In the genomic region with DNA sequence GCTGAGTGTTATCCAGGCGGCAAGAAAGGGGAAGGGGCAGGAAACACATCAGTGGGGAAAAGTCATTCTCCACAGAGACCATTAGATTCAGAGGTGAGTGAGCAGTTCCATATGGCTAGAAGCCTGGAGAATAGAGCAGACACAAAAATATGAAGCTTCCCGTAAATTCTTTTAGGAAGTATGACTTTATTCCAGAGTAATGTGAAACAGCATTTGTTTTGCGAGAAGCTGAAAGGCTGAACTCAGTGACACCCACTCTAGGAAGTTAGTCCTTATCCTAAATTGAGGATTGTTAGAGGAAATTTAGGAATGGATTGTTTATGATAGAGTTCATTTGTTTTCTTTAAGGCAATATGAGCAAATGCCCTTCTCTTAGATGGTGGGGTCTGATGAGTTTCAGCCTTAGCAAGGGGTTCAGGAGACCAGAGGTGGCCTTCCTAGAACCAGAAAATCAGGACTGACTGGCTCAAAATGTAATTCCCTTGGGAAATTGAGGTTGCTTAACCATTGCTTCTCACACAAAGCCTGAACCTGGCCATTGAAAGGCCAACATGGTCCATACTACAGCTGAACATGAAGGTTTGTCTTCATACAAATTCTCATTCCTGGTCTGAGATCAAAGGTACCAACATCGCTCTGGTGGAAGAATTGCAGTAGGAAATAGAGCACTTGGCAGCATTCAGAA, we compare ENCODE assay signal across 16 cellular contexts.
DNase-seq lines count a peak whose midpoint lies in the region; TF ChIP-seq lines count a peak whose summit lies in the region.
"Had no signal": no experiment of that assay in that cellular context is flagged by ENCODE, and none has a peak within 500 bp of the region (broad histone marks: within the 10 kb centered on the region; RNA-seq: fewer than 3 reads in every experiment).

No MANE protein-coding gene starts in this region.

- peaks cover 23% of the 10 kb centered on the region for H3K4me1 ChIP-seq in GM23248 (ENCODE audit: insufficient read depth)
- H3K4me1 ChIP-seq in fibroblast of lung (ENCODE audit: control insufficient read depth, extremely low read depth, insufficient read depth, low read length) = peaks cover 6% of the 10 kb centered on the region
- H3K4me1 ChIP-seq in trophoblast cell (ENCODE audit: control insufficient read depth in 1 of 2, insufficient read depth in 2 of 2, low read length in 2 of 2) = peaks cover 2 to 3% of the 10 kb centered on the region in 2 experiments

- H3K79me2 ChIP-seq in GM23248 (ENCODE audit: insufficient read depth) (no peaks in the 10 kb centered on the region), fibroblast of lung (ENCODE audit: control insufficient read depth, insufficient read depth, low read length) (no peaks in the 10 kb centered on the region), trophoblast cell (ENCODE audit: control insufficient read depth, insufficient read depth, low read length, poor library complexity) (no peaks in the 10 kb centered on the region)

- no peaks in the 10 kb centered on the region for H3K9me3 ChIP-seq in GM23248 (ENCODE audit: low read depth)
- H3K9me3 ChIP-seq in fibroblast of lung (ENCODE audit: control insufficient read depth, insufficient read depth, low read depth, low read length) = no peaks in the 10 kb centered on the region
- H3K9me3 ChIP-seq in trophoblast cell (ENCODE audit: insufficient read depth, low read depth, low read length) = no peaks in the 10 kb centered on the region

- peak overlapping the region; percentile 83 for H2BK120ac ChIP-seq in trophoblast cell (ENCODE audit: insufficient read depth, low read length, poor library complexity)

- H3K14ac ChIP-seq in trophoblast cell (ENCODE audit: low read length) = peak overlapping the region; percentile 69

- H2AFZ ChIP-seq in GM23248 (peak overlapping the region; percentile 35), fibroblast of lung (ENCODE audit: low read length) (no peak overlapping the region), trophoblast cell (ENCODE audit: insufficient read depth, low read length, poor library complexity) (no peak overlapping the region)

- no peak overlapping the region for H4K12ac ChIP-seq in trophoblast cell (ENCODE audit: low read depth, low read length)

- H3K4me2 ChIP-seq in GM23248 (ENCODE audit: unreplicated experiment) (peak overlapping the region; percentile 46), fibroblast of lung (ENCODE audit: extremely low read depth, insufficient read depth, low read length) (no peak overlapping the region), trophoblast cell (ENCODE audit: low read length) (no peak overlapping the region)

- H3K18ac ChIP-seq in trophoblast cell (ENCODE audit: low read length) = no peak overlapping the region

- peak overlapping the region; percentile 60 for H2BK12ac ChIP-seq in trophoblast cell (ENCODE audit: low read length)

- in situ Hi-C loops in GM23248 (cut with MboI) = loop anchor here (10.0 to 25.0 kb wide), 2 partner anchors 395 to 483 kb away; no protein-coding TSS in a partner anchor

- H3K27ac ChIP-seq in GM23248 = peak overlapping the region; percentile 18
- H3K27ac ChIP-seq in fibroblast of lung (ENCODE audit: insufficient read depth, low read length) = no peak overlapping the region
- H3K27ac ChIP-seq in trophoblast cell (ENCODE audit: low read depth, low read length) = no peak overlapping the region

- H2AK5ac ChIP-seq in trophoblast cell (ENCODE audit: low read length) = peak overlapping the region; percentile 54

- H3K79me1 ChIP-seq in trophoblast cell (ENCODE audit: low read length) = no peaks in the 10 kb centered on the region

- peaks cover 26% of the 10 kb centered on the region for H3F3A ChIP-seq in GM23248 (ENCODE audit: insufficient read depth)

- no peak overlapping the region for H3K4ac ChIP-seq in trophoblast cell (ENCODE audit: low read depth, low read length)

- no peak overlapping the region for H3K9ac ChIP-seq in GM23248
- H3K9ac ChIP-seq in fibroblast of lung (ENCODE audit: insufficient read depth, low read length) = no peak overlapping the region
- H3K9ac ChIP-seq in trophoblast cell (ENCODE audit: low read length) = no peak overlapping the region

- no peak overlapping the region for H4K91ac ChIP-seq in trophoblast cell (ENCODE audit: low read depth, low read length)

- H3K23ac ChIP-seq in trophoblast cell (ENCODE audit: low read length) = no peak overlapping the region

- DNase-seq in AG20443 (ENCODE audit: low spot score) (peak; percentile 32), GM23248 (peak; percentile 53), fibroblast of lung (ENCODE audit: low read depth in 2 of 2) (peak; percentile 9 to 51), trophoblast cell (peak in 1 of 2 donors; percentile 84), NCI-H526 treated with DMSO at 0.1 percent for 48 hours (lab: John Stamatoyannopoulos, UW) (no peak), NCI-H748 treated with DMSO at 0.1 percent for 48 hours (lab: John Stamatoyannopoulos, UW) (no peak), dermis blood vessel endothelial cell (no peak)
- DNase-seq: ACHN; CD4-positive, alpha-beta T cell; DMS53; H9; Kasumi-1; NCI-H1105; NCI-H187; NK-92 treated with Interleukin-12 subunit alpha and Interleukin-12 subunit beta, amount 100 ng/mL, for 24 hours; SIG-M5 had no signal

- H3K27me3 ChIP-seq in GM23248 (replicated peaks; ENCODE audit: insufficient read depth) (no peaks in the 10 kb centered on the region), fibroblast of lung (ENCODE audit: control insufficient read depth, insufficient read depth, low read length) (no peaks in the 10 kb centered on the region), trophoblast cell (ENCODE audit: insufficient read depth, low read length) (no peaks in the 10 kb centered on the region)

- peak overlapping the region; percentile 45 for H4K8ac ChIP-seq in trophoblast cell (ENCODE audit: low read depth, low read length)

- H2BK5ac ChIP-seq in trophoblast cell (ENCODE audit: low read depth, low read length, poor library complexity) = no peak overlapping the region

- no peak for TF ChIP-seq CTCF in fibroblast of lung (conservative IDR thresholded peaks at IDR 0.05 in 1 of 2, IDR thresholded peaks at IDR 0.05 in 1 of 2; ENCODE audit: low read depth in 1 of 2, low read length in 2 of 2)

- WGBS in GM23248 (ENCODE audit: low coverage in 1 of 2, low lambda C conversion rate in 2 of 2, missing lambda C conversion rate in 2 of 2), 2 experiments = 21 to 25% methylated on average over 4 of the region's 4 CpGs
- WGBS in trophoblast cell (ENCODE audit: extremely low coverage, insufficient coverage, insufficient read length) = no CpG with 5 or more reads among the region's 4 CpGs

- no peaks in the 10 kb centered on the region for H4K20me1 ChIP-seq in GM23248 (ENCODE audit: insufficient read depth)
- no peaks in the 10 kb centered on the region for H4K20me1 ChIP-seq in fibroblast of lung (ENCODE audit: control insufficient read depth, extremely low read depth, insufficient read depth, low read length)

- H3K36me3 ChIP-seq in GM23248 (ENCODE audit: low read depth) (no peaks in the 10 kb centered on the region), fibroblast of lung (ENCODE audit: control insufficient read depth, insufficient read depth, low read length) (no peaks in the 10 kb centered on the region), trophoblast cell (ENCODE audit: control insufficient read depth in 1 of 2, insufficient read depth in 2 of 2, low read length in 2 of 2) (no peaks in the 10 kb centered on the region)

- H3K4me3 ChIP-seq in GM23248 = no peak overlapping the region
- H3K4me3 ChIP-seq in fibroblast of lung (replicated peaks in 1 of 4; ENCODE audit: control extremely low read depth in 1 of 4, insufficient read depth in 1 of 4, low read depth in 3 of 4, low read length in 4 of 4) = no peak overlapping the region
- no peak overlapping the region for H3K4me3 ChIP-seq in trophoblast cell (ENCODE audit: low read depth, low read length)

- H3K9me2 ChIP-seq in GM23248 (ENCODE audit: insufficient read depth) = no peaks in the 10 kb centered on the region

Comparison
In these comparisons a context has a peak if more than half of its experiments do, and no peak if none do; other contexts are left out.
1. DNase-seq: peak in AG20443 (single experiment), GM23248 (single experiment) and fibroblast of lung (2 of 2); none in NCI-H526 treated with DMSO at 0.1 percent for 48 hours (single experiment), NCI-H748 treated with DMSO at 0.1 percent for 48 hours (single experiment) and dermis blood vessel endothelial cell (single experiment).